ENCODE assay signal across 9 cellular contexts in genomic region chr3:178966299-178967183, GRCh38.
DNase-seq lines count a peak whose midpoint lies in the region; ATAC-seq and TF ChIP-seq lines count a peak whose summit lies in the region.
"Had no signal": no experiment of that assay in that cellular context is flagged by ENCODE, and none has a peak within 500 bp of the region (broad histone marks: within the 10 kb centered on the region; RNA-seq: fewer than 3 reads in every experiment).

No MANE protein-coding gene starts in this region.

- H2AFZ ChIP-seq in neural progenitor cell (replicated peaks) = peak overlapping the region; percentile 78

- no peak overlapping the region for H3K4me3 Mint-ChIP-seq in Caco-2 (ENCODE audit: unreplicated experiment)
- no peak overlapping the region for H3K4me3 Mint-ChIP-seq in endodermal cell
- no peak overlapping the region for H3K4me3 Mint-ChIP-seq in neural progenitor cell
- H3K4me3 Mint-ChIP-seq: T-helper 1 cell treated with Interleukin-12 subunit alpha and Interleukin-12 subunit beta and Interleukin-4 antibody, amounts not matched to agents 30 μg/mL and 1 μg/mL, for 36 hours had no signal

- WGBS in endodermal cell (ENCODE audit: insufficient coverage in 1 of 2, insufficient read length in 1 of 2), 2 experiments = 69 to 92% methylated on average over 3 to 6 of the region's 6 CpGs

- H3K4me1 Mint-ChIP-seq in Caco-2 (ENCODE audit: low read depth, unreplicated experiment) (no peaks in the 10 kb centered on the region), endodermal cell (peaks cover 38% of the 10 kb centered on the region), neural progenitor cell (peaks cover 4% of the 10 kb centered on the region)

- TF ChIP-seq CTCF in Caco-2 (IDR thresholded peaks at IDR 0.05; ENCODE audit: insufficient read depth in 1 of 2, low read depth in 1 of 2, low read length in 1 of 2, severe bottlenecking in 1 of 2, unreplicated experiment in 1 of 2) = peak; percentile 41 to 61
- TF ChIP-seq CTCF in HL-60 (IDR thresholded peaks at IDR 0.05; ENCODE audit: insufficient read depth, low read length) = peak; percentile 2
- peak; percentile 78 for TF ChIP-seq CTCF in endodermal cell (conservative IDR thresholded peaks at IDR 0.05)
- peak; percentile 63 for TF ChIP-seq CTCF in neural progenitor cell (IDR thresholded peaks at IDR 0.05)

- H3K27me3 Mint-ChIP-seq in Caco-2 (ENCODE audit: insufficient read depth, unreplicated experiment) (no peaks in the 10 kb centered on the region), endodermal cell (ENCODE audit: insufficient read depth) (peaks cover 43% of the 10 kb centered on the region), neural progenitor cell (ENCODE audit: insufficient read depth, low read depth) (no peaks in the 10 kb centered on the region)

- intact Hi-C loops in Caco-2 (cut with micrococcal nuclease; ENCODE audit: unreplicated experiment) = loop anchor here (1.0 to 10.0 kb wide), 3 partner anchors 252 to 532 kb away; no protein-coding TSS in a partner anchor

- H3K36me3 Mint-ChIP-seq in Caco-2 (ENCODE audit: insufficient read depth, unreplicated experiment) (no peaks in the 10 kb centered on the region), endodermal cell (ENCODE audit: low read depth) (no peaks in the 10 kb centered on the region), neural progenitor cell (no peaks in the 10 kb centered on the region)

- H3K27ac ChIP-seq in HL-60 (replicated peaks) (no peak overlapping the region), endodermal cell (ENCODE audit: low read depth, low read length) (no peak overlapping the region), neural progenitor cell (no peak overlapping the region)

- H3K36me3 ChIP-seq in Caco-2 (ENCODE audit: control insufficient read depth, insufficient read depth, low read length) = no peaks in the 10 kb centered on the region
- H3K36me3 ChIP-seq in endodermal cell (ENCODE audit: control insufficient read depth, insufficient read depth, low read length) = no peaks in the 10 kb centered on the region
- no peaks in the 10 kb centered on the region for H3K36me3 ChIP-seq in neural progenitor cell

- H3K4me3 ChIP-seq in Caco-2 (ENCODE audit: low read depth, low read length) (no peak overlapping the region), HL-60 (replicated peaks; ENCODE audit: insufficient read depth, low read length) (no peak overlapping the region), endodermal cell (ENCODE audit: low read length) (no peak overlapping the region), neural progenitor cell (no peak overlapping the region)

- H3F3A ChIP-seq in neural progenitor cell (ENCODE audit: low read depth) = no peaks in the 10 kb centered on the region

- no peak overlapping the region for H3K4me2 ChIP-seq in neural progenitor cell

- peak; percentile 60 for ATAC-seq in GM19438 (IDR thresholded peaks at IDR 0.05; ENCODE audit: low read depth, unreplicated experiment)

- H4K20me1 ChIP-seq in neural progenitor cell (ENCODE audit: low read depth) = no peaks in the 10 kb centered on the region

- H3K27ac Mint-ChIP-seq in Caco-2 (ENCODE audit: unreplicated experiment) = no peak overlapping the region
- H3K27ac Mint-ChIP-seq in endodermal cell = peak overlapping the region; percentile 37
- no peak overlapping the region for H3K27ac Mint-ChIP-seq in neural progenitor cell
- H3K27ac Mint-ChIP-seq: T-helper 1 cell treated with Interleukin-12 subunit alpha and Interleukin-12 subunit beta and Interleukin-4 antibody, amounts not matched to agents 30 μg/mL and 1 μg/mL, for 36 hours had no signal

- H3K4me1 ChIP-seq in Caco-2 (no peaks in the 10 kb centered on the region; the same call in none of the 2 replicates), endodermal cell (ENCODE audit: control insufficient read depth, insufficient read depth, low read length) (peaks cover 16% of the 10 kb centered on the region), neural progenitor cell (no peaks in the 10 kb centered on the region)

- CTCF ChIA-PET in Caco-2 (lab: Charles Lee) = interaction anchor here (3.1 kb wide), 1 partner anchor 532 kb away, joined by 11 read pairs; no protein-coding TSS in a partner anchor

- H3K9me3 Mint-ChIP-seq in Caco-2 (ENCODE audit: unreplicated experiment) = no peaks in the 10 kb centered on the region
- H3K9me3 Mint-ChIP-seq in endodermal cell = no peaks in the 10 kb centered on the region
- H3K9me3 Mint-ChIP-seq in neural progenitor cell = no peaks in the 10 kb centered on the region
- H3K9me3 Mint-ChIP-seq: T-helper 1 cell treated with Interleukin-12 subunit alpha and Interleukin-12 subunit beta and Interleukin-4 antibody, amounts not matched to agents 30 μg/mL and 1 μg/mL, for 36 hours had no signal

- no peak for DNase-seq in Caco-2
- DNase-seq in HL-60 (ENCODE audit: low read depth in 1 of 2, low spot score in 1 of 2) = no peak
- peak; percentile 53 for DNase-seq in OCI-M1 (lab: John Stamatoyannopoulos, UW)
- no peak for DNase-seq in endodermal cell
- no peak for DNase-seq in neural progenitor cell (ENCODE audit: low spot score)
- no peak for DNase-seq in activated CD4-positive, CD25-positive, alpha-beta regulatory T cell treated with anti-CD3 and anti-CD28 coated beads, Interleukin-2, amount 50 U/mL, for 72 hours
- DNase-seq in UCSD-AML1 (lab: John Stamatoyannopoulos, UW; ENCODE audit: unreplicated experiment) = no peak

- H3K27me3 ChIP-seq in Caco-2 (replicated peaks; ENCODE audit: control insufficient read depth, insufficient read depth, low read length) = no peaks in the 10 kb centered on the region
- H3K27me3 ChIP-seq in HL-60 (ENCODE audit: insufficient read depth, poor library complexity, severe bottlenecking) = no peaks in the 10 kb centered on the region
- peaks cover 15% of the 10 kb centered on the region for H3K27me3 ChIP-seq in endodermal cell (ENCODE audit: control insufficient read depth, insufficient read depth, low read length, poor library complexity, severe bottlenecking)
- no peaks in the 10 kb centered on the region for H3K27me3 ChIP-seq in neural progenitor cell

- H3K79me2 ChIP-seq in neural progenitor cell (ENCODE audit: low read depth) = no peaks in the 10 kb centered on the region

- no TSS peak for BruUV-seq in Caco-2 (replicated peaks; lab: Mats Ljungman, UMichigan)

- POLR2A ChIA-PET in Caco-2 (lab: Charles Lee) = no interaction called here

- H3K9me3 ChIP-seq in Caco-2 = no peaks in the 10 kb centered on the region
- H3K9me3 ChIP-seq in endodermal cell (ENCODE audit: control insufficient read depth, low read length) = no peaks in the 10 kb centered on the region
- no peaks in the 10 kb centered on the region for H3K9me3 ChIP-seq in neural progenitor cell (ENCODE audit: low read depth)

- H3K9ac ChIP-seq in endodermal cell (ENCODE audit: extremely low read depth, low read length, poor library complexity, severe bottlenecking) (no peak overlapping the region), neural progenitor cell (no peak overlapping the region)

Comparison
In these comparisons a context has a peak if more than half of its experiments do, and no peak if none do; other contexts are left out.
1. CTCF ChIP-seq: peak in every context shown above with its lines; median percentile 78 in endodermal cell; 63 in neural progenitor cell; 51 in Caco-2; 2 in HL-60.